Comparison of ENCODE assay signal across 24 cellular contexts in the genomic region with DNA sequence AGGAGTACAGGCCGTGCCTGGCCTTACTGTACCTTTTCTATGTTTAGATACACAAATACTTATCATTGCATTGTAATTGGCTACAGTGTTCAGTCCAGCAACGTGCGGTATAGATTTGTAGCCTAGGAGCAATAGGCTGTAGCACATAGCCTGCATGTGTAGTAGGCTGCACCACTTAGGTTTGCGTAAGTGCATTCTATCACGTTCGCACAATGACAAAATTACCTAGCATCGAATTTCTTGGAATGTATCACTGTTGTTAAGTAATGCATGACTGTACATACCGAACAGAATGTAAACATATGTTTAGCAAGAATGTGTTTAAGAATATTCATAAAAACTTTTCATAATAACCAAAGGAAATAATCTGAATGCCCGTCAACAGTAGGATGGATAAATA. TPM values are rescaled to one million over a fixed set of nuclear protein-coding genes. Genes with fewer than 3 reads are reported as not detected.
DNase-seq lines count a peak whose midpoint lies in the region; ATAC-seq and TF ChIP-seq lines count a peak whose summit lies in the region.
"Had no signal": no experiment of that assay in that cellular context is flagged by ENCODE, and none has a peak within 500 bp of the region (broad histone marks: within the 10 kb centered on the region; RNA-seq: fewer than 3 reads in every experiment).

No MANE protein-coding gene starts in this region.

- H4K8ac ChIP-seq in trophoblast cell (ENCODE audit: low read depth, low read length), result no peak overlapping the region

- no peak overlapping the region for H3K4me2 ChIP-seq in trophoblast cell (ENCODE audit: low read length)
- H3K4me2 ChIP-seq: BLaER1, SK-N-SH had no signal

- no peak overlapping the region for H3K23ac ChIP-seq in trophoblast cell (ENCODE audit: low read length)

- no peaks in the 10 kb centered on the region for H3K36me3 Mint-ChIP-seq in natural killer cell treated with Interleukin-12 subunit alpha and Interleukin-12 subunit beta and Interleukin-15 and Interleukin-18, amount 100 ng/mL, for 72 hours

- H3K27ac Mint-ChIP-seq in natural killer cell treated with Interleukin-12 subunit alpha and Interleukin-12 subunit beta and Interleukin-15 and Interleukin-18, amount 100 ng/mL, for 72 hours, result no peak overlapping the region
- H3K27ac Mint-ChIP-seq: CD4-positive, alpha-beta T cell; HFFc6 had no signal

- H2BK5ac ChIP-seq in trophoblast cell (ENCODE audit: low read depth, low read length, poor library complexity), result no peak overlapping the region

- no peak for DNase-seq in RWPE2 (ENCODE audit: low spot score)
- DNase-seq in fibroblast of peridontal ligament (ENCODE audit: extremely low read depth), result peak; percentile 5
- DNase-seq in trophoblast cell, result peak; percentile 88 to 98
- DNase-seq in coronary artery (ENCODE audit: low spot score), result no peak
- DNase-seq in natural killer cell treated with Interleukin-12 subunit alpha and Interleukin-12 subunit beta and Interleukin-15 and Interleukin-18, amount 100 ng/mL, for 72 hours (ENCODE audit: low spot score), result no peak
- DNase-seq in activated CD4-positive, alpha-beta T cell treated with anti-CD3 and anti-CD28 coated beads, Interleukin-2, amount 50 U/mL, for 4 hours, result no peak
- DNase-seq: CD4-positive, alpha-beta T cell; COR-L47; DMS79; HFFc6; NCI-H1436; NCI-H2029; NCI-H345; NCI-H524 treated with DMSO at 0.1 percent for 48 hours; NCI-H82; SIG-M5; SK-N-SH had no signal

- no peaks in the 10 kb centered on the region for H3K9me3 Mint-ChIP-seq in natural killer cell treated with Interleukin-12 subunit alpha and Interleukin-12 subunit beta and Interleukin-15 and Interleukin-18, amount 100 ng/mL, for 72 hours
- H3K9me3 Mint-ChIP-seq: CD4-positive, alpha-beta T cell; HFFc6 had no signal

- H4K12ac ChIP-seq in trophoblast cell (ENCODE audit: low read depth, low read length), result no peak overlapping the region

- H2BK120ac ChIP-seq in trophoblast cell (ENCODE audit: insufficient read depth, low read length, poor library complexity), result no peak overlapping the region

- no peaks in the 10 kb centered on the region for H3K4me1 Mint-ChIP-seq in natural killer cell treated with Interleukin-12 subunit alpha and Interleukin-12 subunit beta and Interleukin-15 and Interleukin-18, amount 100 ng/mL, for 72 hours (ENCODE audit: low read depth in 2 of 2)

- no CpG with 5 or more reads among the region's 9 CpGs for WGBS in trophoblast cell (ENCODE audit: extremely low coverage, insufficient coverage, insufficient read length)

- no peak overlapping the region for H4K91ac ChIP-seq in trophoblast cell (ENCODE audit: low read depth, low read length)

- H3K27me3 ChIP-seq in RWPE2 (ENCODE audit: insufficient read depth, poor library complexity, severe bottlenecking), result peaks cover 5% of the 10 kb centered on the region
- no peaks in the 10 kb centered on the region for H3K27me3 ChIP-seq in trophoblast cell (ENCODE audit: insufficient read depth, low read length)
- H3K27me3 ChIP-seq: BLaER1 had no signal

- no peaks in the 10 kb centered on the region for H3K79me1 ChIP-seq in trophoblast cell (ENCODE audit: low read length)

- H3K27ac ChIP-seq in RWPE2 (ENCODE audit: poor library complexity, severe bottlenecking) (no peak overlapping the region), trophoblast cell (ENCODE audit: low read depth, low read length) (no peak overlapping the region), coronary artery (no peak overlapping the region)
- H3K27ac ChIP-seq: BLaER1 had no signal

- H3K9ac ChIP-seq in trophoblast cell (ENCODE audit: low read length), result no peak overlapping the region
- H3K9ac ChIP-seq: BLaER1, SK-N-SH had no signal

- ATAC-seq in RWPE2 (ENCODE audit: low read depth) (peak; percentile 95), HG02763 (IDR thresholded peaks at IDR 0.05; ENCODE audit: unreplicated experiment) (no peak)
- no peak for ATAC-seq in natural killer cell treated with Interleukin-12 subunit alpha and Interleukin-12 subunit beta and Interleukin-15 and Interleukin-18, amount 100 ng/mL, for 72 hours
- ATAC-seq: GM12878 had no signal

- peak; percentile 31; the same call in 1 of the 2 replicates for TF ChIP-seq EP300 in Ishikawa (IDR thresholded peaks at IDR 0.05; ENCODE audit: borderline replicate concordance)

- no peak for TF ChIP-seq CTCF in RWPE2 (IDR thresholded peaks at IDR 0.05; ENCODE audit: poor library complexity, severe bottlenecking)
- TF ChIP-seq CTCF in coronary artery (IDR thresholded peaks at IDR 0.05), result no peak

- no peaks in the 10 kb centered on the region for H3K4me1 ChIP-seq in RWPE2 (ENCODE audit: insufficient read depth, poor library complexity, severe bottlenecking)
- peaks cover 0 to 4% of the 10 kb centered on the region in 2 experiments for H3K4me1 ChIP-seq in trophoblast cell (ENCODE audit: control insufficient read depth in 1 of 2, insufficient read depth in 2 of 2, low read length in 2 of 2)

- no peak overlapping the region for H2BK12ac ChIP-seq in trophoblast cell (ENCODE audit: low read length)

- H2AFZ ChIP-seq in trophoblast cell (ENCODE audit: insufficient read depth, low read length, poor library complexity), result no peak overlapping the region

- TF ChIP-seq RAD21 in Ishikawa (IDR thresholded peaks at IDR 0.05; ENCODE audit: low read depth), result no peak

- H3K9me3 ChIP-seq in RWPE2 (ENCODE audit: severe bottlenecking) (no peaks in the 10 kb centered on the region), trophoblast cell (ENCODE audit: insufficient read depth, low read depth, low read length) (no peaks in the 10 kb centered on the region)
- H3K9me3 ChIP-seq: BLaER1, SK-N-SH had no signal

- H2AK5ac ChIP-seq in trophoblast cell (ENCODE audit: low read length), result no peak overlapping the region

- H3K4me3 ChIP-seq in RWPE2 (ENCODE audit: severe bottlenecking), result no peak overlapping the region
- H3K4me3 ChIP-seq in trophoblast cell (ENCODE audit: low read depth, low read length), result no peak overlapping the region
- H3K4me3 ChIP-seq in coronary artery, result no peak overlapping the region
- H3K4me3 ChIP-seq: BLaER1, GM12878 had no signal

- H3K4me3 Mint-ChIP-seq in natural killer cell treated with Interleukin-12 subunit alpha and Interleukin-12 subunit beta and Interleukin-15 and Interleukin-18, amount 100 ng/mL, for 72 hours, result no peak overlapping the region
- H3K4me3 Mint-ChIP-seq: CD4-positive, alpha-beta T cell; HFFc6 had no signal

- peaks cover 0 to 8% of the 10 kb centered on the region in 2 donors for H3K27me3 Mint-ChIP-seq in natural killer cell treated with Interleukin-12 subunit alpha and Interleukin-12 subunit beta and Interleukin-15 and Interleukin-18, amount 100 ng/mL, for 72 hours
- H3K27me3 Mint-ChIP-seq: CD4-positive, alpha-beta T cell had no signal

- no peak overlapping the region for H3K4ac ChIP-seq in trophoblast cell (ENCODE audit: low read depth, low read length)

- H3K36me3 ChIP-seq in RWPE2 (ENCODE audit: low read depth) (no peaks in the 10 kb centered on the region), trophoblast cell (ENCODE audit: control insufficient read depth in 1 of 2, insufficient read depth in 2 of 2, low read length in 2 of 2) (no peaks in the 10 kb centered on the region)
- H3K36me3 ChIP-seq: BLaER1 had no signal

- no peak overlapping the region for H3K18ac ChIP-seq in trophoblast cell (ENCODE audit: low read length)

- H3K79me2 ChIP-seq in trophoblast cell (ENCODE audit: control insufficient read depth, insufficient read depth, low read length, poor library complexity), result no peaks in the 10 kb centered on the region

- no peak overlapping the region for H3K14ac ChIP-seq in trophoblast cell (ENCODE audit: low read length)

TF ChIP-seq in Ishikawa, 13 proteins besides CTCF, POLR2A, EP300 and RAD21:
- peak; percentile 94 for TF ChIP-seq TEAD4 (IDR thresholded peaks at IDR 0.05)
- TF ChIP-seq, protein P1, sequence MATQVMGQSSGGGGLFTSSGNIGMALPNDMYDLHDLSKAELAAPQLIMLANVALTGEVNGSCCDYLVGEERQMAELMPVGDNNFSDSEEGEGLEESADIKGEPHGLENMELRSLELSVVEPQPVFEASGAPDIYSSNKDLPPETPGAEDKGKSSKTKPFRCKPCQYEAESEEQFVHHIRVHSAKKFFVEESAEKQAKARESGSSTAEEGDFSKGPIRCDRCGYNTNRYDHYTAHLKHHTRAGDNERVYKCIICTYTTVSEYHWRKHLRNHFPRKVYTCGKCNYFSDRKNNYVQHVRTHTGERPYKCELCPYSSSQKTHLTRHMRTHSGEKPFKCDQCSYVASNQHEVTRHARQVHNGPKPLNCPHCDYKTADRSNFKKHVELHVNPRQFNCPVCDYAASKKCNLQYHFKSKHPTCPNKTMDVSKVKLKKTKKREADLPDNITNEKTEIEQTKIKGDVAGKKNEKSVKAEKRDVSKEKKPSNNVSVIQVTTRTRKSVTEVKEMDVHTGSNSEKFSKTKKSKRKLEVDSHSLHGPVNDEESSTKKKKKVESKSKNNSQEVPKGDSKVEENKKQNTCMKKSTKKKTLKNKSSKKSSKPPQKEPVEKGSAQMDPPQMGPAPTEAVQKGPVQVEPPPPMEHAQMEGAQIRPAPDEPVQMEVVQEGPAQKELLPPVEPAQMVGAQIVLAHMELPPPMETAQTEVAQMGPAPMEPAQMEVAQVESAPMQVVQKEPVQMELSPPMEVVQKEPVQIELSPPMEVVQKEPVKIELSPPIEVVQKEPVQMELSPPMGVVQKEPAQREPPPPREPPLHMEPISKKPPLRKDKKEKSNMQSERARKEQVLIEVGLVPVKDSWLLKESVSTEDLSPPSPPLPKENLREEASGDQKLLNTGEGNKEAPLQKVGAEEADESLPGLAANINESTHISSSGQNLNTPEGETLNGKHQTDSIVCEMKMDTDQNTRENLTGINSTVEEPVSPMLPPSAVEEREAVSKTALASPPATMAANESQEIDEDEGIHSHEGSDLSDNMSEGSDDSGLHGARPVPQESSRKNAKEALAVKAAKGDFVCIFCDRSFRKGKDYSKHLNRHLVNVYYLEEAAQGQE (IDR thresholded peaks at IDR 0.05; ENCODE audit: low read depth), result no peak
- 0 out of 2 replicates have a peak, but pooled peaks have one; percentile 17 for TF ChIP-seq MAX (IDR thresholded peaks at IDR 0.05)
- TF ChIP-seq CEBPB (IDR thresholded peaks at IDR 0.05), result peak; percentile 92
- no peak for TF ChIP-seq YY1 (IDR thresholded peaks at IDR 0.05; ENCODE audit: low read depth)
- no peak for TF ChIP-seq CREB1 (IDR thresholded peaks at IDR 0.05; ENCODE audit: low read depth)
- TF ChIP-seq EGR1 (IDR thresholded peaks at IDR 0.05), result no peak

RNA-seq across cellular contexts. Expression of gene VRTN, which starts 31.9 kb away (rescaled TPM):
- polyA plus RNA-seq in trophoblast cell (2013), result 0.01 TPM in 1 of 2 replicates, not detected in the other
- not detected for total RNA-seq in natural killer cell treated with Interleukin-12 subunit alpha and Interleukin-12 subunit beta and Interleukin-15 and Interleukin-18, amount 100 ng/mL, for 72 hours
- total RNA-seq: CD4-positive, alpha-beta T cell; HFFc6; OCI-LY7; RPMI7951 had no signal
- polyA plus RNA-seq: GM12878, SK-N-SH had no signal

RNA-seq across cellular contexts. Expression of gene SYNDIG1L, which starts 45.8 kb away (rescaled TPM):
- polyA plus RNA-seq in trophoblast cell (2013), result 0.34 and 0.47 TPM in 2 replicates
- not detected for total RNA-seq in natural killer cell treated with Interleukin-12 subunit alpha and Interleukin-12 subunit beta and Interleukin-15 and Interleukin-18, amount 100 ng/mL, for 72 hours
- total RNA-seq: CD4-positive, alpha-beta T cell; GM12878; HFFc6; HT-29; OCI-LY7; RPMI7951 had no signal
- polyA plus RNA-seq: SK-N-SH had no signal

Comparison
In these comparisons a context has a peak if more than half of its experiments do, and no peak if none do; other contexts are left out.
1. DNase-seq: peak in fibroblast of peridontal ligament (single experiment) and trophoblast cell (2 of 2); none in RWPE2 (single experiment), coronary artery (single experiment), natural killer cell treated with Interleukin-12 subunit alpha and Interleukin-12 subunit beta and Interleukin-15 and Interleukin-18, amount 100 ng/mL, for 72 hours (single experiment) and activated CD4-positive, alpha-beta T cell treated with anti-CD3 and anti-CD28 coated beads, Interleukin-2, amount 50 U/mL, for 4 hours (0 of 2).